ENCODE assay signal across 11 cellular contexts in the genomic region with DNA sequence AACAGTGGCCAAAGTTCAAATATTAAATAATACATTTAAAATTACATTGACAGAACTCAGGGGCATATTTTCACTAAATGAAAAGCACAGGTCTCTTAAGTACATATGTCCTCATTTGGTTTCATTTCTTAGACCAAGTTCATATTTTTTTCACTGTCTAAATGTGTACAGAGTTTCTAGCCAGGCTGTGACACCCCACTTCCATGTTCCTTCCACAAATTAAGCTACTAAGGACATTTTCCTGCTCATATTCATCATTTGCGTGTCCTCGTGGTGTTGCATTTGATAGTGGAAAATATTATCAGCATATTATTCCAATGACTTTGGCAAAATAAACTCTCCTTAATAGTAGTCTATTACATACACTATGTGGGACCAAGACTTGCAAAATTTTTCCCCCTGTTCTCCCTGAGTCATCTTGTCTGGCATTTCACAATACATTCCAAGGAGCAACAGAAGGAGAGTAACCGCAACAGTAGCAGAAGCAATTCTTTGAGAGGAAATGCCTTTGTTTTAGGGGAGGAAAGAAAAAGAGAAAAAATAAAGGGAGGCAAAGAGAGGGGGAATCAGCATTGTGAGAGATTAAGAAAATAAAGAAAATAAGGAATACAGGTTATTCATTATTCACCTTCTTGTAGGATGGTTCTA.
DNase-seq lines count a peak whose midpoint lies in the region; ATAC-seq, FAIRE-seq and TF ChIP-seq lines count a peak whose summit lies in the region.
"Had no signal": no experiment of that assay in that cellular context is flagged by ENCODE, and none has a peak within 500 bp of the region (broad histone marks: within the 10 kb centered on the region; RNA-seq: fewer than 3 reads in every experiment).

No MANE protein-coding gene starts in this region.

- no peaks in the 10 kb centered on the region for H3K79me2 ChIP-seq in endothelial cell of umbilical vein (ENCODE audit: control insufficient read depth, insufficient read depth, low read length)

- peak overlapping the region; percentile 8 for H3K9ac ChIP-seq in endothelial cell of umbilical vein (replicated peaks; ENCODE audit: extremely low read depth, insufficient read depth, low read length)

- DNase-seq in AG08395 (ENCODE audit: low spot score) (peak; percentile 86), MV-4-11 (lab: John Stamatoyannopoulos, UW) (peak; percentile 66), endothelial cell of umbilical vein (ENCODE audit: low read depth, low spot score) (peak; percentile 86), germinal center (ENCODE audit: low spot score) (no peak), spleen (no peak)
- DNase-seq: colonic mucosa, OCI-M1 had no signal

- no peaks in the 10 kb centered on the region for H3K9me1 ChIP-seq in endothelial cell of umbilical vein (replicated peaks; ENCODE audit: control insufficient read depth, extremely low read depth, insufficient read depth, low read length)

- 43 to 71% methylated on average over 1 of the region's 3 CpGs for WGBS in mesodermal cell (ENCODE audit: insufficient coverage in 2 of 2), 2 experiments
- WGBS in spleen, 5 donors = 43 to 70% (median 59%) methylated on average over 3 of the region's 3 CpGs

- H3K27me3 ChIP-seq in endothelial cell of umbilical vein (ENCODE audit: control insufficient read depth in 2 of 2, insufficient read depth in 2 of 2, low read length in 2 of 2) (no peaks in the 10 kb centered on the region), spleen (replicated peaks in 1 of 7) (no peaks in the 10 kb centered on the region)
- H3K27me3 ChIP-seq: colonic mucosa had no signal

- CTCF ChIA-PET in endothelial cell of umbilical vein (lab: Charles Lee) = interaction anchor here (1.7 to 2.6 kb wide), 4 partner anchors 13 to 603 kb away, joined by 4 to 13 read pairs (median 10); no protein-coding TSS in a partner anchor

- intact Hi-C loops in endothelial cell of umbilical vein (cut with micrococcal nuclease) (loop anchor here (1.0 to 10.0 kb wide), 4 partner anchors 37 to 598 kb away; no protein-coding TSS in a partner anchor), spleen (cut with DNase I; ENCODE audit: low total_unique reads) (no loop called here)

- H4K20me1 ChIP-seq in endothelial cell of umbilical vein (replicated peaks; ENCODE audit: control insufficient read depth, extremely low read depth, insufficient read depth, low read length) = no peaks in the 10 kb centered on the region

- peak overlapping the region; percentile 86 for H3K27ac ChIP-seq in endothelial cell of umbilical vein (ENCODE audit: insufficient read depth, low read depth, low read length)
- peak overlapping the region; percentile 60 for H3K27ac ChIP-seq in mesodermal cell (ENCODE audit: low read depth, low read length, severe bottlenecking)
- H3K27ac ChIP-seq in spleen = peak overlapping the region in 2 of 8 donors; percentile 14 to 19
- H3K27ac ChIP-seq: C4-2B, colonic mucosa had no signal

- no TSS peak for BruUV-seq in endothelial cell of umbilical vein (replicated peaks; lab: Mats Ljungman, UMichigan)

- dilution Hi-C loops in endothelial cell of umbilical vein (cut with MboI; ENCODE audit: extremely low pct_ligation_motif_present, low sequenced_read_pairs) = no loop called here

- peak; percentile 75 for FAIRE-seq in endothelial cell of umbilical vein (lab: Jason Lieb, UNC)

- peak overlapping the region; percentile 65 for H3K4me2 ChIP-seq in endothelial cell of umbilical vein (ENCODE audit: insufficient read depth, low read length)

- H3K4me1 ChIP-seq in endothelial cell of umbilical vein (ENCODE audit: control insufficient read depth, extremely low read depth, insufficient read depth, low read length) (peaks cover 38% of the 10 kb centered on the region), mesodermal cell (ENCODE audit: control insufficient read depth, insufficient read depth, low read length, poor library complexity, severe bottlenecking) (peaks cover 20% of the 10 kb centered on the region), spleen (peaks cover 0 to 8% (median 0%) of the 10 kb centered on the region in 6 donors)
- H3K4me1 ChIP-seq: colonic mucosa had no signal

- no peaks in the 10 kb centered on the region for H3K36me3 ChIP-seq in endothelial cell of umbilical vein (ENCODE audit: control insufficient read depth in 2 of 2, extremely low read depth in 1 of 2, insufficient read depth in 2 of 2, low read length in 2 of 2)
- H3K36me3 ChIP-seq in mesodermal cell (ENCODE audit: control insufficient read depth, insufficient read depth, low read length) = no peaks in the 10 kb centered on the region
- H3K36me3 ChIP-seq in spleen = no peaks in the 10 kb centered on the region
- H3K36me3 ChIP-seq: colonic mucosa had no signal

- no peak for TF ChIP-seq POLR2A in endothelial cell of umbilical vein (IDR thresholded peaks at IDR 0.05; ENCODE audit: low read depth, low read length)
- TF ChIP-seq POLR2A in spleen (IDR thresholded peaks at IDR 0.05) = no peak

- peak overlapping the region; percentile 42 for H2AFZ ChIP-seq in endothelial cell of umbilical vein (ENCODE audit: low read depth, low read length)

- no peak for ATAC-seq in GM19467 (IDR thresholded peaks at IDR 0.05; ENCODE audit: unreplicated experiment)
- no peak for ATAC-seq in GM18520 (IDR thresholded peaks at IDR 0.05; ENCODE audit: unreplicated experiment)

- H3K9me3 ChIP-seq in endothelial cell of umbilical vein (replicated peaks; ENCODE audit: control insufficient read depth, insufficient read depth, low read length) (no peaks in the 10 kb centered on the region), mesodermal cell (ENCODE audit: control insufficient read depth, low read length) (no peaks in the 10 kb centered on the region), spleen (no peaks in the 10 kb centered on the region)
- H3K9me3 ChIP-seq: colonic mucosa had no signal

- POLR2A ChIA-PET in endothelial cell of umbilical vein (lab: Charles Lee) = no interaction called here

- H3K4me3 ChIP-seq in endothelial cell of umbilical vein (replicated peaks in 1 of 3; ENCODE audit: insufficient read depth in 1 of 3, low read depth in 1 of 3, low read length in 3 of 3) (no peak overlapping the region), mesodermal cell (ENCODE audit: extremely low read depth, insufficient read depth, low read length, poor library complexity, severe bottlenecking) (no peak overlapping the region), spleen (no peak overlapping the region)
- H3K4me3 ChIP-seq: colonic mucosa had no signal

- TF ChIP-seq CTCF in endothelial cell of umbilical vein (IDR thresholded peaks at IDR 0.05; ENCODE audit: extremely low read depth in 1 of 2, insufficient read depth in 1 of 2, low read depth in 1 of 2, low read length in 2 of 2) (no peak), spleen (IDR thresholded peaks at IDR 0.05 in 8 of 11, conservative IDR thresholded peaks at IDR 0.05 in 3 of 11) (no peak)

TF ChIP-seq in endothelial cell of umbilical vein, 7 proteins besides CTCF, POLR2A, EP300 and RAD21:
- TF ChIP-seq, protein P1, sequence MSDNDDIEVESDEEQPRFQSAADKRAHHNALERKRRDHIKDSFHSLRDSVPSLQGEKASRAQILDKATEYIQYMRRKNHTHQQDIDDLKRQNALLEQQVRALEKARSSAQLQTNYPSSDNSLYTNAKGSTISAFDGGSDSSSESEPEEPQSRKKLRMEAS (IDR thresholded peaks at IDR 0.05; ENCODE audit: insufficient read depth, insufficient read length) = no peak
- TF ChIP-seq FOS (IDR thresholded peaks at IDR 0.05; ENCODE audit: borderline replicate concordance, insufficient read depth, low read length) (peak; percentile 81), JUN (IDR thresholded peaks at IDR 0.05; ENCODE audit: borderline replicate concordance, insufficient read depth, insufficient read length, low read depth) (peak; percentile 70)
TF ChIP-seq in endothelial cell of umbilical vein: peak in this region for 2.

Comparison
In these comparisons a context has a peak if more than half of its experiments do, and no peak if none do; other contexts are left out.
1. DNase-seq: peak in AG08395 (single experiment), MV-4-11 (single experiment) and endothelial cell of umbilical vein (single experiment); none in germinal center (single experiment) and spleen (single experiment).